12 cellular contexts compared by ENCODE assay signal in genomic region chr1:228408041-228408868, GRCh38. TPM values are rescaled to one million over a fixed set of nuclear protein-coding genes. Genes with fewer than 3 reads are reported as not detected.
DNase-seq lines count a peak whose midpoint lies in the region; ATAC-seq and TF ChIP-seq lines count a peak whose summit lies in the region.
"Had no signal": no experiment of that assay in that cellular context is flagged by ENCODE, and none has a peak within 500 bp of the region (broad histone marks: within the 10 kb centered on the region; RNA-seq: fewer than 3 reads in every experiment).

No MANE protein-coding gene starts in this region.

- POLR2A ChIA-PET in CD4-positive, alpha-beta T cell (lab: Charles Lee): no interaction called here

- peaks cover 20% of the 10 kb centered on the region for H3K4me1 ChIP-seq in mammary epithelial cell (ENCODE audit: insufficient read depth, low read length)

- peaks cover 17% of the 10 kb centered on the region for H3K36me3 Mint-ChIP-seq in CD4-positive, alpha-beta T cell (ENCODE audit: low read depth)
- H3K36me3 Mint-ChIP-seq in IgD-negative memory B cell: peaks cover 2% of the 10 kb centered on the region
- peaks cover 7% of the 10 kb centered on the region for H3K36me3 Mint-ChIP-seq in natural killer cell treated with Interleukin-12 subunit alpha and Interleukin-12 subunit beta and Interleukin-15 and Interleukin-18, amount 100 ng/mL, for 72 hours

- H3K9me3 Mint-ChIP-seq in CD4-positive, alpha-beta T cell: no peaks in the 10 kb centered on the region
- no peaks in the 10 kb centered on the region for H3K9me3 Mint-ChIP-seq in IgD-negative memory B cell
- no peaks in the 10 kb centered on the region for H3K9me3 Mint-ChIP-seq in natural killer cell treated with Interleukin-12 subunit alpha and Interleukin-12 subunit beta and Interleukin-15 and Interleukin-18, amount 100 ng/mL, for 72 hours

- H3K27me3 Mint-ChIP-seq in CD4-positive, alpha-beta T cell: no peaks in the 10 kb centered on the region
- no peaks in the 10 kb centered on the region for H3K27me3 Mint-ChIP-seq in IgD-negative memory B cell
- no peaks in the 10 kb centered on the region for H3K27me3 Mint-ChIP-seq in natural killer cell treated with Interleukin-12 subunit alpha and Interleukin-12 subunit beta and Interleukin-15 and Interleukin-18, amount 100 ng/mL, for 72 hours

- peaks cover 2% of the 10 kb centered on the region for H3K36me3 ChIP-seq in mammary epithelial cell (ENCODE audit: insufficient read depth, low read length)

- in situ Hi-C loops in mammary epithelial cell (cut with MboI; ENCODE audit: low sequenced_read_pairs in 2 of 2): loop anchor here in 1 of 2 donors (10.0 kb wide), 1 partner anchor 47 kb away; a partner anchor contains a TSS

- no peak overlapping the region for H2AFZ ChIP-seq in mammary epithelial cell (ENCODE audit: low read depth, low read length)

- no TSS peak for BruUV-seq in mammary epithelial cell (replicated peaks; lab: Mats Ljungman, UMichigan)

- no peak overlapping the region for H3K9ac ChIP-seq in mammary epithelial cell (ENCODE audit: insufficient read depth, low read length)

- no peaks in the 10 kb centered on the region for H4K20me1 ChIP-seq in mammary epithelial cell (ENCODE audit: insufficient read depth, low read length)

- no peak for TF ChIP-seq CTCF in CD4-positive, alpha-beta T cell (IDR thresholded peaks at IDR 0.05)
- no peak for TF ChIP-seq CTCF in mammary epithelial cell (conservative IDR thresholded peaks at IDR 0.05 in 1 of 2, IDR thresholded peaks at IDR 0.05 in 1 of 2; ENCODE audit: extremely low read depth in 1 of 2, insufficient read depth in 1 of 2, low read depth in 1 of 2, low read length in 2 of 2)

- no peak overlapping the region for H3K27ac ChIP-seq in CD4-positive, alpha-beta T cell (ENCODE audit: low read depth, low read length)
- H3K27ac ChIP-seq in mammary epithelial cell (ENCODE audit: insufficient read depth, low read depth, low read length): no peak overlapping the region

- CTCF ChIA-PET in CD4-positive, alpha-beta T cell (lab: Charles Lee): no interaction called here
- CTCF ChIA-PET in mammary epithelial cell (lab: Charles Lee; ENCODE audit: low non-redundant PET): no interaction called here

- peaks cover 27% of the 10 kb centered on the region for H3K4me1 Mint-ChIP-seq in CD4-positive, alpha-beta T cell (ENCODE audit: low read depth)
- peaks cover 15 to 23% (median 18%) of the 10 kb centered on the region in 3 donors for H3K4me1 Mint-ChIP-seq in IgD-negative memory B cell
- H3K4me1 Mint-ChIP-seq in natural killer cell treated with Interleukin-12 subunit alpha and Interleukin-12 subunit beta and Interleukin-15 and Interleukin-18, amount 100 ng/mL, for 72 hours (ENCODE audit: low read depth in 2 of 2): peaks cover 30 to 33% of the 10 kb centered on the region in 2 donors

- H3K9me3 ChIP-seq in CD4-positive, alpha-beta T cell (ENCODE audit: control insufficient read depth, low read length): no peaks in the 10 kb centered on the region
- H3K9me3 ChIP-seq in mammary epithelial cell (replicated peaks; ENCODE audit: insufficient read depth, low read length): no peaks in the 10 kb centered on the region
- H3K9me3 ChIP-seq: stomach had no signal

- no peak for ATAC-seq in CD4-positive, alpha-beta T cell (ENCODE audit: poor library complexity)
- no peak for ATAC-seq in natural killer cell treated with Interleukin-12 subunit alpha and Interleukin-12 subunit beta and Interleukin-15 and Interleukin-18, amount 100 ng/mL, for 72 hours
- no peak for ATAC-seq in GM18511 (IDR thresholded peaks at IDR 0.05; ENCODE audit: unreplicated experiment)

- peak overlapping the region; percentile 88 for H3K4me3 Mint-ChIP-seq in CD4-positive, alpha-beta T cell
- peak overlapping the region; percentile 41 to 93 (median 62) for H3K4me3 Mint-ChIP-seq in IgD-negative memory B cell
- H3K4me3 Mint-ChIP-seq in natural killer cell treated with Interleukin-12 subunit alpha and Interleukin-12 subunit beta and Interleukin-15 and Interleukin-18, amount 100 ng/mL, for 72 hours: peak overlapping the region; percentile 36

- dilution Hi-C loops in mammary epithelial cell (cut with HindIII; ENCODE audit: low sequenced_read_pairs): no loop called here

- H3K27ac Mint-ChIP-seq in CD4-positive, alpha-beta T cell: peak overlapping the region; percentile 49
- peak overlapping the region in 1 of 3 donors; percentile 88 for H3K27ac Mint-ChIP-seq in IgD-negative memory B cell
- H3K27ac Mint-ChIP-seq in natural killer cell treated with Interleukin-12 subunit alpha and Interleukin-12 subunit beta and Interleukin-15 and Interleukin-18, amount 100 ng/mL, for 72 hours: no peak overlapping the region

- H3K27me3 ChIP-seq in CD4-positive, alpha-beta T cell (ENCODE audit: control insufficient read depth, insufficient read depth, low read length): no peaks in the 10 kb centered on the region
- H3K27me3 ChIP-seq in mammary epithelial cell (ENCODE audit: insufficient read depth, low read length): no peaks in the 10 kb centered on the region
- H3K27me3 ChIP-seq: stomach had no signal

- 96% methylated on average over 24 of the region's 27 CpGs for WGBS in mammary epithelial cell (ENCODE audit: low coverage, missing lambda C conversion rate)

- H3K79me2 ChIP-seq in mammary epithelial cell (ENCODE audit: insufficient read depth, low read length): peaks cover 56% of the 10 kb centered on the region

- H3K4me3 ChIP-seq in mammary epithelial cell (replicated peaks in 1 of 3; ENCODE audit: insufficient read depth in 1 of 3, low read depth in 2 of 3, low read length in 3 of 3): peak overlapping the region in 1 of 3 experiments; percentile 80

- H3K4me2 ChIP-seq in mammary epithelial cell (ENCODE audit: insufficient read depth, low read depth, low read length): peak overlapping the region; percentile 93

- DNase-seq in CD4-positive, alpha-beta T cell: no peak
- DNase-seq in mammary epithelial cell: no peak
- no peak for DNase-seq in natural killer cell treated with Interleukin-12 subunit alpha and Interleukin-12 subunit beta and Interleukin-15 and Interleukin-18, amount 100 ng/mL, for 72 hours (ENCODE audit: low spot score)
- no peak for DNase-seq in stimulated activated CD4-positive, alpha-beta T cell treated with anti-CD3 and anti-CD28 coated beads, Interleukin-2, amount 100 ng/mL, for 24 hours
- no peak for DNase-seq in SIG-M5 (lab: John Stamatoyannopoulos, UW)
- no peak for DNase-seq in AML-193 (lab: John Stamatoyannopoulos, UW)
- DNase-seq: NK-92 treated with Interleukin-12 subunit alpha and Interleukin-12 subunit beta, amount 100 ng/mL, for 24 hours; stomach had no signal

- intact Hi-C loops in CD4-positive, alpha-beta T cell (cut with DNase I, micrococcal nuclease): loop anchor here in 1 of 2 experiments (2.0 to 10.0 kb wide), 5 partner anchors 47 to 303 kb away; partner anchors contain the start of genes C1orf35, IBA57 and MRPL55
- intact Hi-C loops in mammary epithelial cell (cut with micrococcal nuclease): loop anchor here (5.0 kb wide), 1 partner anchor 276 kb away; no protein-coding TSS in a partner anchor

RNA-seq across cellular contexts. Expression of gene TRIM11, which starts 1.6 kb away (rescaled TPM):
- 10 to 100 TPM; 32.0 to 32.6 TPM for total RNA-seq in CD4-positive, alpha-beta T cell
- polyA plus RNA-seq in IgD-negative memory B cell (20.5 TPM), mammary epithelial cell (17.3 TPM)
- 10 to 100 TPM; 29.8 to 39.6 TPM for total RNA-seq in mammary epithelial cell
- 34.0 TPM for polyA minus RNA-seq in mammary epithelial cell
- total RNA-seq in natural killer cell treated with Interleukin-12 subunit alpha and Interleukin-12 subunit beta and Interleukin-15 and Interleukin-18, amount 100 ng/mL, for 72 hours: 10 to 100 TPM; 69.2 to 84.7 TPM

RNA-seq across cellular contexts. Expression of gene TRIM17, which starts 8.4 kb away (rescaled TPM):
- total RNA-seq in CD4-positive, alpha-beta T cell: under 1 TPM; 0.73 to 0.96 TPM
- polyA plus RNA-seq in IgD-negative memory B cell: not detected
- total RNA-seq in mammary epithelial cell: 1 to 10 TPM; 1.9 to 6.7 TPM
- 0.27 TPM for polyA plus RNA-seq in mammary epithelial cell
- not detected for polyA minus RNA-seq in mammary epithelial cell
- total RNA-seq in natural killer cell treated with Interleukin-12 subunit alpha and Interleukin-12 subunit beta and Interleukin-15 and Interleukin-18, amount 100 ng/mL, for 72 hours: 1 to 10 TPM; 2.0 to 2.2 TPM
- total RNA-seq: HT-29, pulmonary artery endothelial cell had no signal

Comparison
In these comparisons a context has a peak if more than half of its experiments do, and no peak if none do; other contexts are left out.
1. H3K4me3 Mint-ChIP-seq: peak in every context shown above with its lines; median percentile 88 in CD4-positive, alpha-beta T cell; 62 in IgD-negative memory B cell; 36 in natural killer cell treated with Interleukin-12 subunit alpha and Interleukin-12 subunit beta and Interleukin-15 and Interleukin-18, amount 100 ng/mL, for 72 hours.